Comparison of ENCODE assay signal across 14 cellular contexts in the genomic region with DNA sequence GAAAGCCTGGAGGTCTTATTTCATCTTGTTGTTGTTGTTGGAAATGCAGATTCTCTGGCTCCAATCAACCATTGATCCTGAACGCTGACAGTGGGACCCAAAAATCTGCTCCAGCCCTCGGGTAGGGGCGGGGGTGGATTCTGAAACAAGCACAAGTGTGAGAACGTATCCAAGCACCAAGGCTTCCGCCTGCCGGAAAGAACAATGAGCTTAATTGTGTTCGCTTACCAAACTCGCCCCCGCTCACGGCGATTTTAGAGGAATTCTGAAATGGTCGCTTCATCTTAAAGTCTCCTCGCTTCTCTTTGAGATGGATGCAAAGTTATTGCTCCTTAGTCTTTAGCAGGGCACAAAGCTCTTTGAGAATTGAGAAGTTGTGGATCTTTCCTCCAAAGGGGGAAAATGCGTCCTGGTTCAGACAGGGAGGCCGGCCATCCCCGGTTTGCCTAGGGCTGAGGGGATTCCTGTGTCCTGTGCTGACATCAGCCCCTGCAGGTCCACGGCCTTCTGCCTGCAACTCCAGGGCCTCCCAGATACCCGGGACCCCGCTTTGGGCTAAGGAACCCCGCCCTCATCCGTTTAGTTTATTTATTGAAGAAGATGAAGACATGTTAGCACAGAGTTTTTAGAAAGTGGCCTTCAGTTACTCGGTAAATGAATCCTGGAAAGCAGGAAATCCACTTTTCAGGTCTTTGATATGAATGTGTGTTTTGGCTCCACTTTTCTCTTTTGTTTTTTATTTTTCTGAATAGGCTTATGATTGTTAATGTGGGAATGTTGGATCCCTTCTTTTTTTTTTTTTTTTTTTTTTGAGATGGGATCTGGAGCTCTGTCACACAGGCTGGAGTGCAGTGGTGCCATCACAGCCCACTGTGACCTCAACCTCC.
DNase-seq lines count a peak whose midpoint lies in the region; ATAC-seq, FAIRE-seq and TF ChIP-seq lines count a peak whose summit lies in the region.
"Had no signal": no experiment of that assay in that cellular context is flagged by ENCODE, and none has a peak within 500 bp of the region (broad histone marks: within the 10 kb centered on the region; RNA-seq: fewer than 3 reads in every experiment).

No MANE protein-coding gene starts in this region.

- POLR2A ChIA-PET in activated CD4-positive, alpha-beta T cell treated with anti-CD3 and anti-CD28 coated beads for 36 hours (lab: Charles Lee): no interaction called here

- H3K27me3 Mint-ChIP-seq in activated CD4-positive, alpha-beta T cell treated with anti-CD3 and anti-CD28 coated beads for 36 hours: peaks cover 2% of the 10 kb centered on the region
- H3K27me3 Mint-ChIP-seq in activated CD4-positive, alpha-beta T cell treated with anti-CD3 and anti-CD28 coated beads, Interleukin-2, amount 10 ng/mL, durations not matched to agents 24 days and 14 days: peaks cover 18% of the 10 kb centered on the region
- peaks cover 6% of the 10 kb centered on the region for H3K27me3 Mint-ChIP-seq in nephron progenitor cell (ENCODE audit: low read depth, poor library complexity)

- H3K9me3 Mint-ChIP-seq in activated CD4-positive, alpha-beta T cell treated with anti-CD3 and anti-CD28 coated beads for 36 hours (ENCODE audit: low read depth): no peaks in the 10 kb centered on the region
- H3K9me3 Mint-ChIP-seq in activated CD4-positive, alpha-beta T cell treated with anti-CD3 and anti-CD28 coated beads, Interleukin-2, amount 10 ng/mL, durations not matched to agents 24 days and 14 days: no peaks in the 10 kb centered on the region
- H3K9me3 Mint-ChIP-seq in nephron progenitor cell: peaks cover 10% of the 10 kb centered on the region

- H3K36me3 Mint-ChIP-seq in activated CD4-positive, alpha-beta T cell treated with anti-CD3 and anti-CD28 coated beads for 36 hours (ENCODE audit: low read depth): no peaks in the 10 kb centered on the region
- no peaks in the 10 kb centered on the region for H3K36me3 Mint-ChIP-seq in activated CD4-positive, alpha-beta T cell treated with anti-CD3 and anti-CD28 coated beads, Interleukin-2, amount 10 ng/mL, durations not matched to agents 24 days and 14 days (ENCODE audit: low read depth)
- no peaks in the 10 kb centered on the region for H3K36me3 Mint-ChIP-seq in nephron progenitor cell (ENCODE audit: low read depth)
- H3K36me3 Mint-ChIP-seq: IgD-negative memory B cell had no signal

- H3K4me3 Mint-ChIP-seq in activated CD4-positive, alpha-beta T cell treated with anti-CD3 and anti-CD28 coated beads for 36 hours: no peak overlapping the region
- no peak overlapping the region for H3K4me3 Mint-ChIP-seq in activated CD4-positive, alpha-beta T cell treated with anti-CD3 and anti-CD28 coated beads, Interleukin-2, amount 10 ng/mL, durations not matched to agents 24 days and 14 days
- no peak overlapping the region for H3K4me3 Mint-ChIP-seq in nephron progenitor cell
- H3K4me3 Mint-ChIP-seq: IgD-negative memory B cell had no signal

- no peak for ATAC-seq in activated CD4-positive, alpha-beta T cell treated with anti-CD3 and anti-CD28 coated beads for 36 hours

- TF ChIP-seq CTCF in nephron progenitor cell (IDR thresholded peaks at IDR 0.05): no peak

- CTCF ChIA-PET in activated CD4-positive, alpha-beta T cell treated with anti-CD3 and anti-CD28 coated beads for 36 hours (lab: Charles Lee): interaction anchor here (0.8 to 1.5 kb wide), 2 partner anchors 42 to 86 kb away, joined by 3 to 4 read pairs; no protein-coding TSS in a partner anchor

- intact Hi-C loops in activated CD4-positive, alpha-beta T cell treated with anti-CD3 and anti-CD28 coated beads for 36 hours (cut with DNase I, micrococcal nuclease): no loop called here
- intact Hi-C loops in activated CD4-positive, alpha-beta T cell treated with anti-CD3 and anti-CD28 coated beads, Interleukin-2, amount 10 ng/mL, durations not matched to agents 24 days and 14 days (cut with micrococcal nuclease): no loop called here

- no peak overlapping the region for H3K27ac Mint-ChIP-seq in activated CD4-positive, alpha-beta T cell treated with anti-CD3 and anti-CD28 coated beads for 36 hours
- H3K27ac Mint-ChIP-seq in activated CD4-positive, alpha-beta T cell treated with anti-CD3 and anti-CD28 coated beads, Interleukin-2, amount 10 ng/mL, durations not matched to agents 24 days and 14 days: no peak overlapping the region
- H3K27ac Mint-ChIP-seq in nephron progenitor cell: peak overlapping the region; percentile 68
- H3K27ac Mint-ChIP-seq: IgD-negative memory B cell had no signal

- no peak for FAIRE-seq in urothelium cell line (lab: Jason Lieb, UNC)

- DNase-seq in activated CD4-positive, alpha-beta T cell treated with anti-CD3 and anti-CD28 coated beads for 36 hours: peak; percentile 10
- DNase-seq in activated CD4-positive, alpha-beta T cell treated with anti-CD3 and anti-CD28 coated beads, Interleukin-2, amount 10 ng/mL, durations not matched to agents 24 days and 14 days: no peak
- peak; percentile 79 for DNase-seq in foreskin melanocyte
- DNase-seq in nephron progenitor cell: no peak
- DNase-seq in urothelium cell line (ENCODE audit: low spot score): peak; percentile 22
- no peak for DNase-seq in cortex of kidney (lab: John Stamatoyannopoulos, UW)
- no peak for DNase-seq in OCI-M1 (lab: John Stamatoyannopoulos, UW)
- no peak for DNase-seq in activated gamma-delta T cell (lab: John Stamatoyannopoulos, UW)
- DNase-seq: DMS79 treated with DMSO at 0.1 percent for 48 hours; effector memory CD4-positive, alpha-beta T cell; kidney glomerular epithelial cell; NCI-H2081; RPMI8226 had no signal

- peaks cover 7% of the 10 kb centered on the region for H3K4me1 Mint-ChIP-seq in activated CD4-positive, alpha-beta T cell treated with anti-CD3 and anti-CD28 coated beads for 36 hours
- H3K4me1 Mint-ChIP-seq in activated CD4-positive, alpha-beta T cell treated with anti-CD3 and anti-CD28 coated beads, Interleukin-2, amount 10 ng/mL, durations not matched to agents 24 days and 14 days: no peaks in the 10 kb centered on the region
- H3K4me1 Mint-ChIP-seq in nephron progenitor cell: peaks cover 57% of the 10 kb centered on the region

Comparison
In these comparisons a context has a peak if more than half of its experiments do, and no peak if none do; other contexts are left out.
1. DNase-seq: peak in activated CD4-positive, alpha-beta T cell treated with anti-CD3 and anti-CD28 coated beads for 36 hours (single experiment), foreskin melanocyte (single experiment) and urothelium cell line (single experiment); none in activated CD4-positive, alpha-beta T cell treated with anti-CD3 and anti-CD28 coated beads, Interleukin-2, amount 10 ng/mL, durations not matched to agents 24 days and 14 days (single experiment), nephron progenitor cell (single experiment), cortex of kidney (single experiment), OCI-M1 (single experiment) and activated gamma-delta T cell (single experiment).